In the genomic region with DNA sequence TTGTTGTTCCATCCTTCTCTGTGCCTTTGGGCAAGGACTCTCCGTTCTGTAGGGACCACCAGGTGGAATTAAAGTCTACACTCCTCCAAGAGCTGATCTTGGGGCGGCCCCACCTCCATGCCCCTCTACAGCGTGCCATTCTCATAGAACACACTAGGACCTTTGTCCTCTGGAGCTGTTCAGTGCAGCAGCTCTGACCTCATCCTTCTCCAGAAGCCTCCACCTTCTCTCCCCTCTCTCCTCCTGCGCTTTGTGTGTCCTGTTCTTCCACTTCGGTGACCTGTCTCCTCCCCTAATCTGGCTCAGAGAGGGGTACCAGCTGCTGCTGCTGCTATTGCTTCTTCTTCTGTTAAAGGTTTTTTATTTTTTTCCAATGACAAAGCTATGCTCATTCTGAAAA, we compare ENCODE assay signal across 13 cellular contexts. TPM values are rescaled to one million over a fixed set of nuclear protein-coding genes. Genes with fewer than 3 reads are reported as not detected.
DNase-seq lines count a peak whose midpoint lies in the region; ATAC-seq and TF ChIP-seq lines count a peak whose summit lies in the region.
"Had no signal": no experiment of that assay in that cellular context is flagged by ENCODE, and none has a peak within 500 bp of the region (broad histone marks: within the 10 kb centered on the region; RNA-seq: fewer than 3 reads in every experiment).

No MANE protein-coding gene starts in this region.

- no peaks in the 10 kb centered on the region for H3K9me3 ChIP-seq in parathyroid adenoma (ENCODE audit: control insufficient read depth, low read length)
- H3K9me3 ChIP-seq: ascending aorta had no signal

- DNase-seq in T-helper 2 cell treated with Interferon-gamma antibody and Interleukin-4, amounts not matched to agents 5 μg/mL and 100 μg/mL, for 36 hours (ENCODE audit: low spot score), result no peak
- DNase-seq in T-helper 2 cell, result no peak
- DNase-seq in NCI-H1694 treated with DMSO at 0.1 percent for 48 hours (lab: John Stamatoyannopoulos, UW), result peak; percentile 75
- no peak for DNase-seq in SHP77 (lab: John Stamatoyannopoulos, UW)
- DNase-seq in Right ventricle myocardium inferior (ENCODE audit: missing footprints), result no peak
- DNase-seq: IMR-90; NCI-H226; stimulated activated CD4-positive, alpha-beta T cell treated with anti-CD3 and anti-CD28 coated beads, Interleukin-15, amount 100 ng/mL, for 24 hours had no signal

- peaks cover 10% of the 10 kb centered on the region for H3K36me3 Mint-ChIP-seq in T-helper 2 cell treated with Interferon-gamma antibody and Interleukin-4, amounts not matched to agents 5 μg/mL and 100 μg/mL, for 36 hours (ENCODE audit: low read depth)
- peaks cover 26% of the 10 kb centered on the region for H3K36me3 Mint-ChIP-seq in dendritic cell treated with granulocyte-macrophage colony-stimulating factor and Interleukin-4, amounts not matched to agents 40 ng/mL and 50 ng/mL, for 4 days (ENCODE audit: low read depth)

- no peaks in the 10 kb centered on the region for H3K27me3 ChIP-seq in parathyroid adenoma (ENCODE audit: control insufficient read depth, insufficient read depth, low read length)
- H3K27me3 ChIP-seq: ascending aorta, SJCRH30 had no signal

- no peak overlapping the region for H3K9ac ChIP-seq in parathyroid adenoma

- H3K27me3 Mint-ChIP-seq in T-helper 2 cell treated with Interferon-gamma antibody and Interleukin-4, amounts not matched to agents 5 μg/mL and 100 μg/mL, for 36 hours (ENCODE audit: low read depth), result peaks cover 15% of the 10 kb centered on the region
- H3K27me3 Mint-ChIP-seq in dendritic cell treated with granulocyte-macrophage colony-stimulating factor and Interleukin-4, amounts not matched to agents 40 ng/mL and 50 ng/mL, for 4 days, result no peaks in the 10 kb centered on the region

- no peak for TF ChIP-seq CTCF in parathyroid adenoma (IDR thresholded peaks at IDR 0.05)

- no peak overlapping the region for H3K4me2 ChIP-seq in parathyroid adenoma (ENCODE audit: low read length)

- peak overlapping the region; percentile 4 for H3K4me3 Mint-ChIP-seq in T-helper 2 cell treated with Interferon-gamma antibody and Interleukin-4, amounts not matched to agents 5 μg/mL and 100 μg/mL, for 36 hours
- H3K4me3 Mint-ChIP-seq in dendritic cell treated with granulocyte-macrophage colony-stimulating factor and Interleukin-4, amounts not matched to agents 40 ng/mL and 50 ng/mL, for 4 days, result no peak overlapping the region

- H3K27ac Mint-ChIP-seq in T-helper 2 cell treated with Interferon-gamma antibody and Interleukin-4, amounts not matched to agents 5 μg/mL and 100 μg/mL, for 36 hours, result peak overlapping the region; percentile 8
- peak overlapping the region; percentile 98 for H3K27ac Mint-ChIP-seq in dendritic cell treated with granulocyte-macrophage colony-stimulating factor and Interleukin-4, amounts not matched to agents 40 ng/mL and 50 ng/mL, for 4 days

- peaks cover 6% of the 10 kb centered on the region for H3K4me1 ChIP-seq in parathyroid adenoma

- intact Hi-C loops in dendritic cell treated with granulocyte-macrophage colony-stimulating factor and Interleukin-4, amounts not matched to agents 40 ng/mL and 50 ng/mL, for 4 days (cut with micrococcal nuclease), result no loop called here
- intact Hi-C loops in Right ventricle myocardium inferior (cut with DNase I), result no loop called here

- H2AFZ ChIP-seq in parathyroid adenoma, result peak overlapping the region; percentile 50

- H3K79me2 ChIP-seq in parathyroid adenoma, result peaks cover 20% of the 10 kb centered on the region

- H3K9me3 Mint-ChIP-seq in T-helper 2 cell treated with Interferon-gamma antibody and Interleukin-4, amounts not matched to agents 5 μg/mL and 100 μg/mL, for 36 hours, result peaks cover 4% of the 10 kb centered on the region
- H3K9me3 Mint-ChIP-seq in dendritic cell treated with granulocyte-macrophage colony-stimulating factor and Interleukin-4, amounts not matched to agents 40 ng/mL and 50 ng/mL, for 4 days, result no peaks in the 10 kb centered on the region

- no peak for ATAC-seq in HG02840 (IDR thresholded peaks at IDR 0.05; ENCODE audit: low FRiP score, unreplicated experiment)
- no peak for ATAC-seq in Right ventricle myocardium inferior

- H3K27ac ChIP-seq in parathyroid adenoma, result no peak overlapping the region
- H3K27ac ChIP-seq: ascending aorta, SJCRH30 had no signal

- H3K36me3 ChIP-seq in parathyroid adenoma (ENCODE audit: control insufficient read depth, insufficient read depth, low read length), result no peaks in the 10 kb centered on the region
- H3K36me3 ChIP-seq: ascending aorta, SJCRH30 had no signal

- peaks cover 29% of the 10 kb centered on the region for H3K4me1 Mint-ChIP-seq in T-helper 2 cell treated with Interferon-gamma antibody and Interleukin-4, amounts not matched to agents 5 μg/mL and 100 μg/mL, for 36 hours (ENCODE audit: low read depth)
- H3K4me1 Mint-ChIP-seq in dendritic cell treated with granulocyte-macrophage colony-stimulating factor and Interleukin-4, amounts not matched to agents 40 ng/mL and 50 ng/mL, for 4 days (ENCODE audit: low read depth), result peaks cover 44% of the 10 kb centered on the region

- H3K4me3 ChIP-seq in parathyroid adenoma (ENCODE audit: low read depth, low read length), result no peak overlapping the region
- H3K4me3 ChIP-seq: ascending aorta, SJCRH30 had no signal

RNA-seq across cellular contexts. Expression of gene MACROH2A1, which starts 1.8 kb away (rescaled TPM):
- total RNA-seq in Right ventricle myocardium inferior, result 104 TPM

RNA-seq across cellular contexts. Expression of gene DCANP1, which starts 46.3 kb away (rescaled TPM):
- total RNA-seq in Right ventricle myocardium inferior, result not detected
- total RNA-seq: ascending aorta, IMR-90, SJCRH30 had no signal

RNA-seq across cellular contexts. Expression of gene TIFAB, which starts 51.3 kb away (rescaled TPM):
- not detected for total RNA-seq in Right ventricle myocardium inferior
- total RNA-seq: ascending aorta, IMR-90, SJCRH30 had no signal
